In the genomic region with DNA sequence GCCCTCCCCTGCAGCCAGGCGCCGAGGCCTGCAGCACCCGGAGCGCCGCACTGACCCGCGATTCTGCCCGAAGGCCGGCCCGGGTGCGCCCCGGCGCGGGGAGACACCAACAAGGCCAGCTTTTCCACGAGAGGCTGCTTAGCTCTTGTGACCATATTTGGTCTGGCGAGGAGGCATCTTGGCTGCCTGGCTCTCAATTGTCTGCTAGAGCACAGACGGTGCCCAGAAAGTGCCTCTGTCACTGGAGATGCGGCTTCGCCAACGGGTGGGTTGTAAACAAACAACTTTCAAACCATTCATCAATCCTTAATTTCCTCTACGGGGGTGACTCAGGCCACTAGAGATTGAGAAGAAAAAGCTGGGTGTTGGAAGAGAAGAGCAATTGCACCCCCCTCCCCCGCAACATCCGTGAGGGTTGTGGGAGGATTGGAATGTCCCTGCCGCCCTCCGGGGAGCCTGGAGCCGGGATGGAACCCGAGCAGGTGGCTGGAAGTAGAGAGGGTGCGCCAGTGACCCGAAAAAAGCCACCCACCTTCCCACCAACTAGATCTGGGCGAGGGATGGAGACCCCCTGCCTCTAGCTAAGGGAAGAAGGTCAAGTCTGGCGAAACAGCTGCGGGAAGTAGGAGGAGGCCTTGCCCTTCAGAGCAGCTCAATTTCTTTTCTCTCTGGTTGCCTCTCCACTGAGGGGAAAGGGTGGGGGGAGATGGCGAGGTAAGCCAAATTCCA, we compare ENCODE assay signal across 9 cellular contexts. TPM values are rescaled to one million over a fixed set of nuclear protein-coding genes. Genes with fewer than 3 reads are reported as not detected.
DNase-seq lines count a peak whose midpoint lies in the region; ATAC-seq and TF ChIP-seq lines count a peak whose summit lies in the region.
"Had no signal": no experiment of that assay in that cellular context is flagged by ENCODE, and none has a peak within 500 bp of the region (broad histone marks: within the 10 kb centered on the region; RNA-seq: fewer than 3 reads in every experiment).

No MANE protein-coding gene starts in this region.

- peak overlapping the region; percentile 49 for H2BK20ac ChIP-seq in H9 (ENCODE audit: low read depth, low read length, poor library complexity, severe bottlenecking)

- no peak for DNase-seq in activated CD4-positive, CD25-positive, alpha-beta regulatory T cell (lab: John Stamatoyannopoulos, UW)
- DNase-seq in H9 (peak; percentile 77), LoVo (ENCODE audit: low spot score) (peak; percentile 68), WERI-Rb-1 (peak; percentile 19), lower lobe of right lung (peak; percentile 76)
- peak; percentile 4 to 14 (median 11) for DNase-seq in effector memory CD8-positive, alpha-beta T cell
- DNase-seq: DND-41 had no signal

- H2AK5ac ChIP-seq in H9 (ENCODE audit: insufficient read length, low read length), result no peak overlapping the region

- H3K79me1 ChIP-seq in H9 (ENCODE audit: insufficient read depth, low read depth, low read length, poor library complexity, severe bottlenecking), result no peaks in the 10 kb centered on the region

- H4K91ac ChIP-seq in H9 (ENCODE audit: insufficient read length, low read depth, low read length), result peak overlapping the region; percentile 92

- no peak overlapping the region for H3K23ac ChIP-seq in H9 (ENCODE audit: insufficient read length, low read depth, low read length)

- H3K9me3 Mint-ChIP-seq in H9, result peaks cover 0 to 3% of the 10 kb centered on the region in 2 experiments; a peak in 1 of 5 replicates
- H3K9me3 Mint-ChIP-seq in effector memory CD8-positive, alpha-beta T cell, result no peaks in the 10 kb centered on the region
- H3K9me3 Mint-ChIP-seq in stimulated activated naive CD8-positive, alpha-beta T cell treated with anti-CD3 and anti-CD28 coated beads, Interleukin-15, Interleukin-2, amounts not matched to agents 100 ng/mL and 50 ng/mL, for 24 hours, result no peaks in the 10 kb centered on the region

- H2BK5ac ChIP-seq in H9 (ENCODE audit: insufficient read length, low read length), result peak overlapping the region; percentile 37

- no peaks in the 10 kb centered on the region for H4K20me1 ChIP-seq in H9 (ENCODE audit: control insufficient read depth, insufficient read depth, insufficient read length)

- no CpG with 5 or more reads among the region's 33 CpGs for WGBS in H9 (ENCODE audit: extremely low coverage, insufficient read length, low lambda C conversion rate)

- H3K4me1 ChIP-seq in H9 (ENCODE audit: insufficient read depth, low read length), result peaks cover 5% of the 10 kb centered on the region; the same call in 1 of the 2 replicates
- H3K4me1 ChIP-seq in lower lobe of right lung, result peaks cover 27% of the 10 kb centered on the region

- peak overlapping the region; percentile 85 for H4K8ac ChIP-seq in H9 (replicated peaks; ENCODE audit: insufficient read length, low read depth, low read length)

- peak overlapping the region; percentile 93 to 99 (median 99) for H3K27ac Mint-ChIP-seq in H9
- H3K27ac Mint-ChIP-seq in effector memory CD8-positive, alpha-beta T cell, result no peak overlapping the region
- H3K27ac Mint-ChIP-seq in stimulated activated naive CD8-positive, alpha-beta T cell treated with anti-CD3 and anti-CD28 coated beads, Interleukin-15, Interleukin-2, amounts not matched to agents 100 ng/mL and 50 ng/mL, for 24 hours, result no peak overlapping the region

- H3K14ac ChIP-seq in H9 (ENCODE audit: insufficient read depth, low read length), result peak overlapping the region; percentile 95

- H2AFZ ChIP-seq in H9 (ENCODE audit: low read length), result no peak overlapping the region

- peak overlapping the region; percentile 49 for H4K5ac ChIP-seq in H9 (ENCODE audit: insufficient read length, low read depth, low read length)

- peak overlapping the region; percentile 58 for H3K9ac ChIP-seq in H9 (ENCODE audit: extremely low read depth, insufficient read length, low read length)

- peak; percentile 44 to 46 for ATAC-seq in activated CD4-positive, CD25-positive, alpha-beta regulatory T cell treated with anti-CD3 and anti-CD28 coated beads, Interleukin-2, amount 50 U/mL, for 24 hours
- peak; percentile 77 for ATAC-seq in effector memory CD8-positive, alpha-beta T cell (replicated peaks)
- peak; percentile 69 to 77 for ATAC-seq in lower lobe of right lung

- peaks cover 60 to 63% of the 10 kb centered on the region in 2 experiments for H3K4me1 Mint-ChIP-seq in H9
- peaks cover 8 to 15% of the 10 kb centered on the region in 2 donors for H3K4me1 Mint-ChIP-seq in effector memory CD8-positive, alpha-beta T cell (ENCODE audit: low read depth in 2 of 2)
- H3K4me1 Mint-ChIP-seq in stimulated activated naive CD8-positive, alpha-beta T cell treated with anti-CD3 and anti-CD28 coated beads, Interleukin-15, Interleukin-2, amounts not matched to agents 100 ng/mL and 50 ng/mL, for 24 hours (ENCODE audit: low read depth), result peaks cover 10% of the 10 kb centered on the region

- H3K4me3 Mint-ChIP-seq in H9, result peak overlapping the region; percentile 89 to 93
- H3K4me3 Mint-ChIP-seq in effector memory CD8-positive, alpha-beta T cell, result peak overlapping the region; percentile 79 to 85
- peak overlapping the region; percentile 83 for H3K4me3 Mint-ChIP-seq in stimulated activated naive CD8-positive, alpha-beta T cell treated with anti-CD3 and anti-CD28 coated beads, Interleukin-15, Interleukin-2, amounts not matched to agents 100 ng/mL and 50 ng/mL, for 24 hours

- TF ChIP-seq CTCF in H9 (conservative IDR thresholded peaks at IDR 0.05) (no peak), WERI-Rb-1 (IDR thresholded peaks at IDR 0.05; ENCODE audit: low read depth, low read length) (no peak), lower lobe of right lung (IDR thresholded peaks at IDR 0.05) (peak; percentile 29)

- H3K27me3 Mint-ChIP-seq in H9 (ENCODE audit: low read depth), result peaks cover 6% of the 10 kb centered on the region
- peaks cover 42 to 69% of the 10 kb centered on the region in 2 donors for H3K27me3 Mint-ChIP-seq in effector memory CD8-positive, alpha-beta T cell
- peaks cover 71% of the 10 kb centered on the region for H3K27me3 Mint-ChIP-seq in stimulated activated naive CD8-positive, alpha-beta T cell treated with anti-CD3 and anti-CD28 coated beads, Interleukin-15, Interleukin-2, amounts not matched to agents 100 ng/mL and 50 ng/mL, for 24 hours

- H3K4ac ChIP-seq in H9 (ENCODE audit: low read depth, low read length), result peak overlapping the region; percentile 78

- H3K9me3 ChIP-seq in H9 (ENCODE audit: control insufficient read depth, low read depth, low read length) (no peaks in the 10 kb centered on the region), WERI-Rb-1 (ENCODE audit: severe bottlenecking) (peaks cover 4% of the 10 kb centered on the region), lower lobe of right lung (no peaks in the 10 kb centered on the region)

- peaks cover 25% of the 10 kb centered on the region for H3K23me2 ChIP-seq in H9 (ENCODE audit: insufficient read length, low read depth, low read length, poor library complexity, severe bottlenecking)

- H2BK120ac ChIP-seq in H9 (ENCODE audit: low read depth, low read length, poor library complexity, severe bottlenecking), result peak overlapping the region; percentile 78

- intact Hi-C loops in lower lobe of right lung (cut with DNase I), result no loop called here

- H3K4me2 ChIP-seq in H9 (ENCODE audit: insufficient read depth, insufficient read length, low read length), result peak overlapping the region; percentile 97

- peak overlapping the region; percentile 91 for H3T11ph ChIP-seq in H9 (ENCODE audit: low read length)

- peaks cover 17 to 21% (median 19%) of the 10 kb centered on the region in 3 experiments for H3K36me3 Mint-ChIP-seq in H9 (ENCODE audit: insufficient read depth in 1 of 3, low read depth in 3 of 3)
- no peaks in the 10 kb centered on the region for H3K36me3 Mint-ChIP-seq in effector memory CD8-positive, alpha-beta T cell (ENCODE audit: insufficient read depth)
- no peaks in the 10 kb centered on the region for H3K36me3 Mint-ChIP-seq in stimulated activated naive CD8-positive, alpha-beta T cell treated with anti-CD3 and anti-CD28 coated beads, Interleukin-15, Interleukin-2, amounts not matched to agents 100 ng/mL and 50 ng/mL, for 24 hours (ENCODE audit: low read depth)

- peak overlapping the region; percentile 26 for H2BK12ac ChIP-seq in H9 (ENCODE audit: insufficient read length, low read depth, low read length)

- H3K56ac ChIP-seq in H9 (ENCODE audit: insufficient read length, low read depth, low read length), result no peak overlapping the region

- H3K27ac ChIP-seq in H9 (ENCODE audit: insufficient read length, low read depth, low read length) (peak overlapping the region; percentile 57), WERI-Rb-1 (no peak overlapping the region), lower lobe of right lung (peak overlapping the region; percentile 96)

- H3K18ac ChIP-seq in H9 (ENCODE audit: insufficient read length, low read depth, low read length), result peak overlapping the region; percentile 94

- H3K27me3 ChIP-seq in H9 (ENCODE audit: insufficient read depth, low read length) (no peaks in the 10 kb centered on the region), WERI-Rb-1 (ENCODE audit: insufficient read depth, low read depth, severe bottlenecking) (no peaks in the 10 kb centered on the region), lower lobe of right lung (ENCODE audit: low read depth) (no peaks in the 10 kb centered on the region)

- H3K4me3 ChIP-seq in WERI-Rb-1 (ENCODE audit: low read depth, low read length), result peak overlapping the region; percentile 17; the same call in 1 of the 2 replicates
- peak overlapping the region; percentile 68 for H3K4me3 ChIP-seq in lower lobe of right lung

- H3K79me2 ChIP-seq in H9 (ENCODE audit: insufficient read depth, low read length), result peaks cover 2% of the 10 kb centered on the region; the same call in 1 of the 2 replicates

- no peak overlapping the region for H2BK15ac ChIP-seq in H9 (ENCODE audit: low read depth, low read length)

- H3K36me3 ChIP-seq in WERI-Rb-1 (no peaks in the 10 kb centered on the region), lower lobe of right lung (no peaks in the 10 kb centered on the region)

RNA-seq across cellular contexts. Expression of gene WWTR1, which starts 0.8 kb away (rescaled TPM):
- total RNA-seq in H9 (2021) (24.4 and 24.8 TPM in 2 replicates), lower lobe of right lung (89.5 TPM)

Comparison
In these comparisons a context has a peak if more than half of its experiments do, and no peak if none do; other contexts are left out.
1. DNase-seq: peak in H9 (single experiment), LoVo (single experiment), WERI-Rb-1 (single experiment), effector memory CD8-positive, alpha-beta T cell (3 of 3) and lower lobe of right lung (single experiment); none in activated CD4-positive, CD25-positive, alpha-beta regulatory T cell (0 of 4).
2. H3K27ac Mint-ChIP-seq: peak in H9 (3 of 3); none in effector memory CD8-positive, alpha-beta T cell (0 of 2) and stimulated activated naive CD8-positive, alpha-beta T cell treated with anti-CD3 and anti-CD28 coated beads, Interleukin-15, Interleukin-2, amounts not matched to agents 100 ng/mL and 50 ng/mL, for 24 hours (single experiment).
3. Peak in every context shown above with its lines, with median percentiles within 50 percentile points of each other: ATAC-seq and H3K4me3 Mint-ChIP-seq.